Comparison of ENCODE assay signal across 18 cellular contexts in the genomic region with DNA sequence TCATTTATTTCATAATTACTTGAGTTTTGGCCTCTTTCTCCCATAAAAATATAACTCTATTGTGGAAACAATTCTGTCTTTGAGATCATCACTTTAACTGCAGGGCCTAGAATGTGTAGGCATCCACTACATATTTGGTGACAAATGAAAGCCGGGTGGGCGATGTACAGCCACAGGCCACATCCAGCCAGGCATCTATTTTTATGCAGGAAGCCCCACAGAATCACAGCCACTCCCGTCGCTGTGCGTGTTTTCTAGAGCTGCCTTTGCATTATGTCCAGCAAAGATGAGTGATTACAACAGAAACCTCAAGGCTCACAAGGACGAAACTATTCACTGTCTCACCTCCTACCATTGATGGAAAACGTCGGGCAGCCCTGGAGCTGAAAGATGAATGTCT.
DNase-seq lines count a peak whose midpoint lies in the region; ATAC-seq lines count a peak whose summit lies in the region.
"Had no signal": no experiment of that assay in that cellular context is flagged by ENCODE, and none has a peak within 500 bp of the region (broad histone marks: within the 10 kb centered on the region; RNA-seq: fewer than 3 reads in every experiment).

No MANE protein-coding gene starts in this region.

- 92% methylated on average over 8 of the region's 8 CpGs for WGBS in GM23248 (ENCODE audit: low coverage in 1 of 2, low lambda C conversion rate in 2 of 2, missing lambda C conversion rate in 2 of 2), 2 experiments

- no peaks in the 10 kb centered on the region for H3K79me2 ChIP-seq in GM23248 (ENCODE audit: insufficient read depth)

- H3K27me3 ChIP-seq in GM23248 (replicated peaks; ENCODE audit: insufficient read depth) = no peaks in the 10 kb centered on the region

- in situ Hi-C loops in GM23248 (cut with MboI) = no loop called here

- no peak overlapping the region for H2AFZ ChIP-seq in GM23248

- H3K4me3 ChIP-seq in GM23248 = no peak overlapping the region
- H3K4me3 ChIP-seq: K562 had no signal

- peaks cover 24% of the 10 kb centered on the region for H3K9me3 Mint-ChIP-seq in activated CD4-positive, alpha-beta memory T cell treated with anti-CD3 and anti-CD28 coated beads for 36 hours
- H3K9me3 Mint-ChIP-seq in activated CD4-positive, alpha-beta memory T cell treated with anti-CD3 and anti-CD28 coated beads, Interleukin-2, amount 10 ng/mL, durations not matched to agents 7 days and 5 days = peaks cover 33% of the 10 kb centered on the region
- peaks cover 25% of the 10 kb centered on the region for H3K9me3 Mint-ChIP-seq in activated naive CD8-positive, alpha-beta T cell treated with anti-CD3 and anti-CD28 coated beads for 36 hours

- no peak overlapping the region for H3K27ac Mint-ChIP-seq in activated CD4-positive, alpha-beta memory T cell treated with anti-CD3 and anti-CD28 coated beads for 36 hours
- no peak overlapping the region for H3K27ac Mint-ChIP-seq in activated CD4-positive, alpha-beta memory T cell treated with anti-CD3 and anti-CD28 coated beads, Interleukin-2, amount 10 ng/mL, durations not matched to agents 7 days and 5 days
- peak overlapping the region; percentile 13 for H3K27ac Mint-ChIP-seq in activated naive CD8-positive, alpha-beta T cell treated with anti-CD3 and anti-CD28 coated beads for 36 hours

- no peaks in the 10 kb centered on the region for H4K20me1 ChIP-seq in GM23248 (ENCODE audit: insufficient read depth)

- intact Hi-C loops in activated CD4-positive, alpha-beta memory T cell treated with anti-CD3 and anti-CD28 coated beads for 36 hours (cut with micrococcal nuclease) = no loop called here
- intact Hi-C loops in sciatic nerve (cut with DNase I) = no loop called here

- H3K4me2 ChIP-seq in GM23248 (ENCODE audit: unreplicated experiment) = no peak overlapping the region

- POLR2A ChIA-PET in activated CD4-positive, alpha-beta memory T cell treated with anti-CD3 and anti-CD28 coated beads for 36 hours (lab: Charles Lee) = no interaction called here
- POLR2A ChIA-PET in activated CD4-positive, alpha-beta memory T cell treated with anti-CD3 and anti-CD28 coated beads, Interleukin-2, amount 10 ng/mL, durations not matched to agents 7 days and 5 days (lab: Charles Lee) = no interaction called here

- peaks cover 10% of the 10 kb centered on the region for H3K4me1 Mint-ChIP-seq in activated CD4-positive, alpha-beta memory T cell treated with anti-CD3 and anti-CD28 coated beads for 36 hours (ENCODE audit: low read depth)
- H3K4me1 Mint-ChIP-seq in activated CD4-positive, alpha-beta memory T cell treated with anti-CD3 and anti-CD28 coated beads, Interleukin-2, amount 10 ng/mL, durations not matched to agents 7 days and 5 days = no peaks in the 10 kb centered on the region
- H3K4me1 Mint-ChIP-seq in activated naive CD8-positive, alpha-beta T cell treated with anti-CD3 and anti-CD28 coated beads for 36 hours = peaks cover 4% of the 10 kb centered on the region

- no peaks in the 10 kb centered on the region for H3F3A ChIP-seq in GM23248 (ENCODE audit: insufficient read depth)

- peaks cover 22% of the 10 kb centered on the region for H3K36me3 Mint-ChIP-seq in activated CD4-positive, alpha-beta memory T cell treated with anti-CD3 and anti-CD28 coated beads for 36 hours
- peaks cover 31% of the 10 kb centered on the region for H3K36me3 Mint-ChIP-seq in activated CD4-positive, alpha-beta memory T cell treated with anti-CD3 and anti-CD28 coated beads, Interleukin-2, amount 10 ng/mL, durations not matched to agents 7 days and 5 days (ENCODE audit: low read depth)
- H3K36me3 Mint-ChIP-seq in activated naive CD8-positive, alpha-beta T cell treated with anti-CD3 and anti-CD28 coated beads for 36 hours = peaks cover 18% of the 10 kb centered on the region

- CTCF ChIA-PET in activated CD4-positive, alpha-beta memory T cell treated with anti-CD3 and anti-CD28 coated beads for 36 hours (lab: Charles Lee) = no interaction called here
- CTCF ChIA-PET in activated CD4-positive, alpha-beta memory T cell treated with anti-CD3 and anti-CD28 coated beads, Interleukin-2, amount 10 ng/mL, durations not matched to agents 7 days and 5 days (lab: Charles Lee) = interaction anchor here (1.1 kb wide), 1 partner anchor 94 kb away, joined by 4 read pairs; no protein-coding TSS in a partner anchor

- no peaks in the 10 kb centered on the region for H3K36me3 ChIP-seq in GM23248 (ENCODE audit: low read depth)

- peaks cover 7% of the 10 kb centered on the region for H3K27me3 Mint-ChIP-seq in activated CD4-positive, alpha-beta memory T cell treated with anti-CD3 and anti-CD28 coated beads for 36 hours
- no peaks in the 10 kb centered on the region for H3K27me3 Mint-ChIP-seq in activated CD4-positive, alpha-beta memory T cell treated with anti-CD3 and anti-CD28 coated beads, Interleukin-2, amount 10 ng/mL, durations not matched to agents 7 days and 5 days
- H3K27me3 Mint-ChIP-seq in activated naive CD8-positive, alpha-beta T cell treated with anti-CD3 and anti-CD28 coated beads for 36 hours = no peaks in the 10 kb centered on the region

- ATAC-seq in sciatic nerve = no peak
- ATAC-seq: K562, PC-3 had no signal

- H3K4me3 Mint-ChIP-seq in activated CD4-positive, alpha-beta memory T cell treated with anti-CD3 and anti-CD28 coated beads for 36 hours = no peak overlapping the region
- H3K4me3 Mint-ChIP-seq in activated CD4-positive, alpha-beta memory T cell treated with anti-CD3 and anti-CD28 coated beads, Interleukin-2, amount 10 ng/mL, durations not matched to agents 7 days and 5 days = no peak overlapping the region
- H3K4me3 Mint-ChIP-seq in activated naive CD8-positive, alpha-beta T cell treated with anti-CD3 and anti-CD28 coated beads for 36 hours = no peak overlapping the region

- DNase-seq in activated CD4-positive, alpha-beta memory T cell treated with anti-CD3 and anti-CD28 coated beads for 36 hours = peak; percentile 46
- no peak for DNase-seq in activated CD4-positive, alpha-beta memory T cell treated with anti-CD3 and anti-CD28 coated beads, Interleukin-2, amount 10 ng/mL, durations not matched to agents 7 days and 5 days
- DNase-seq in RPMI7951 (ENCODE audit: low read depth) (peak; percentile 21), GM23248 (no peak), sciatic nerve (ENCODE audit: low spot score) (no peak), NCI-H2029 treated with DMSO at 0.1 percent for 48 hours (lab: John Stamatoyannopoulos, UW) (no peak)
- no peak for DNase-seq in activated naive CD8-positive, alpha-beta T cell treated with anti-CD3 and anti-CD28 coated beads for 36 hours
- peak; percentile 12 for DNase-seq in stimulated activated CD8-positive, alpha-beta memory T cell treated with anti-CD3 and anti-CD28 coated beads, Interleukin-4, amount 100 ng/mL, for 24 hours (ENCODE audit: low read depth)
- DNase-seq: COR-L47, DMS153, MV-4-11, NCI-H1417, NCI-H1930, NCI-H2171, NCI-H446 treated with DMSO at 0.1 percent for 48 hours, NCI-H774, PC-3 had no signal

- H3K9ac ChIP-seq in GM23248 = no peak overlapping the region

- H3K27ac ChIP-seq in GM23248 = no peak overlapping the region

- no peaks in the 10 kb centered on the region for H3K9me2 ChIP-seq in GM23248 (ENCODE audit: insufficient read depth)

- no peaks in the 10 kb centered on the region for H3K4me1 ChIP-seq in GM23248 (ENCODE audit: insufficient read depth)

- H3K9me3 ChIP-seq in GM23248 (ENCODE audit: low read depth) = no peaks in the 10 kb centered on the region

Comparison
In these comparisons a context has a peak if more than half of its experiments do, and no peak if none do; other contexts are left out.
1. DNase-seq: peak in activated CD4-positive, alpha-beta memory T cell treated with anti-CD3 and anti-CD28 coated beads for 36 hours (single experiment), RPMI7951 (single experiment) and stimulated activated CD8-positive, alpha-beta memory T cell treated with anti-CD3 and anti-CD28 coated beads, Interleukin-4, amount 100 ng/mL, for 24 hours (single experiment); none in activated CD4-positive, alpha-beta memory T cell treated with anti-CD3 and anti-CD28 coated beads, Interleukin-2, amount 10 ng/mL, durations not matched to agents 7 days and 5 days (single experiment), activated naive CD8-positive, alpha-beta T cell treated with anti-CD3 and anti-CD28 coated beads for 36 hours (single experiment), GM23248 (single experiment), sciatic nerve (single experiment) and NCI-H2029 treated with DMSO at 0.1 percent for 48 hours (single experiment).